Comparison of ENCODE assay signal across 1 cellular context in the genomic region with DNA sequence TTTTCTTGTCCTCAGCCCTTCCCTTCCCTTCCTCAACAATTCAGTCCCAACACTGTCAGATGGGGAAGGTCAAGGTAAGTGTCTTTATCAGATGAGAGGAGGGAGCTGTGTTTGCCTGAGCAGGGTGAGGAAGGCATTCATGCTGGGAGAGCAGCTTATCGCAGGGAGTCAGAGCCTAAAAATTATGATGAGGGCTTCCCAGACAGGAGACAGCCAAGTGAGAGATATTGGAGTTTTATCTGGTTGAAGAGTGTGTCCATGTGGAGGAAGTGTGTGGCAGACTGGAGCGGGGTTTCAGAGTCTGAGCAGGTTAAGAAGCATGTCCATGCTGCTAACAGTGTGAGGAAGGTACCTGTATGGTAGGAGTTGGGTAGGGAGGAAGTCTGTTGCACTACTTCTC.
TF ChIP-seq lines count a peak whose summit lies in the region.

No MANE protein-coding gene starts in this region.

TF ChIP-seq in K562, 482 proteins besides CTCF, POLR2A, EP300 and RAD21 (continued from another document and continues in another):
- TF ChIP-seq, protein P1, sequence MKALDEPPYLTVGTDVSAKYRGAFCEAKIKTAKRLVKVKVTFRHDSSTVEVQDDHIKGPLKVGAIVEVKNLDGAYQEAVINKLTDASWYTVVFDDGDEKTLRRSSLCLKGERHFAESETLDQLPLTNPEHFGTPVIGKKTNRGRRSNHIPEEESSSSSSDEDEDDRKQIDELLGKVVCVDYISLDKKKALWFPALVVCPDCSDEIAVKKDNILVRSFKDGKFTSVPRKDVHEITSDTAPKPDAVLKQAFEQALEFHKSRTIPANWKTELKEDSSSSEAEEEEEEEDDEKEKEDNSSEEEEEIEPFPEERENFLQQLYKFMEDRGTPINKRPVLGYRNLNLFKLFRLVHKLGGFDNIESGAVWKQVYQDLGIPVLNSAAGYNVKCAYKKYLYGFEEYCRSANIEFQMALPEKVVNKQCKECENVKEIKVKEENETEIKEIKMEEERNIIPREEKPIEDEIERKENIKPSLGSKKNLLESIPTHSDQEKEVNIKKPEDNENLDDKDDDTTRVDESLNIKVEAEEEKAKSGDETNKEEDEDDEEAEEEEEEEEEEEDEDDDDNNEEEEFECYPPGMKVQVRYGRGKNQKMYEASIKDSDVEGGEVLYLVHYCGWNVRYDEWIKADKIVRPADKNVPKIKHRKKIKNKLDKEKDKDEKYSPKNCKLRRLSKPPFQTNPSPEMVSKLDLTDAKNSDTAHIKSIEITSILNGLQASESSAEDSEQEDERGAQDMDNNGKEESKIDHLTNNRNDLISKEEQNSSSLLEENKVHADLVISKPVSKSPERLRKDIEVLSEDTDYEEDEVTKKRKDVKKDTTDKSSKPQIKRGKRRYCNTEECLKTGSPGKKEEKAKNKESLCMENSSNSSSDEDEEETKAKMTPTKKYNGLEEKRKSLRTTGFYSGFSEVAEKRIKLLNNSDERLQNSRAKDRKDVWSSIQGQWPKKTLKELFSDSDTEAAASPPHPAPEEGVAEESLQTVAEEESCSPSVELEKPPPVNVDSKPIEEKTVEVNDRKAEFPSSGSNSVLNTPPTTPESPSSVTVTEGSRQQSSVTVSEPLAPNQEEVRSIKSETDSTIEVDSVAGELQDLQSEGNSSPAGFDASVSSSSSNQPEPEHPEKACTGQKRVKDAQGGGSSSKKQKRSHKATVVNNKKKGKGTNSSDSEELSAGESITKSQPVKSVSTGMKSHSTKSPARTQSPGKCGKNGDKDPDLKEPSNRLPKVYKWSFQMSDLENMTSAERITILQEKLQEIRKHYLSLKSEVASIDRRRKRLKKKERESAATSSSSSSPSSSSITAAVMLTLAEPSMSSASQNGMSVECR (CRISPR knock-in tag; IDR thresholded peaks at IDR 0.05): no peak
- TF ChIP-seq EGR1 (conservative IDR thresholded peaks at IDR 0.05) (no peak), ZNF217 (CRISPR knock-in tag; IDR thresholded peaks at IDR 0.05) (no peak), YBX1 (IDR thresholded peaks at IDR 0.05) (no peak), MCM2 (IDR thresholded peaks at IDR 0.05; ENCODE audit: low read depth) (no peak), HIVEP1 (CRISPR knock-in tag; IDR thresholded peaks at IDR 0.05) (no peak), CHCHD3 (CRISPR knock-in tag; IDR thresholded peaks at IDR 0.05) (no peak), SRSF9 (IDR thresholded peaks at IDR 0.05; ENCODE audit: borderline replicate concordance, low read depth, low read length) (no peak), ZEB2 (IDR thresholded peaks at IDR 0.05) (peak; percentile 97), CREB1 (IDR thresholded peaks at IDR 0.05) (peak; percentile 43; the same call in 1 of the 2 replicates), CREB1 (CRISPR knock-in tag; IDR thresholded peaks at IDR 0.05) (no peak), CREBBP (IDR thresholded peaks at IDR 0.05; ENCODE audit: low read depth, low read length) (no peak), ZNF639 (CRISPR knock-in tag; conservative IDR thresholded peaks at IDR 0.05 in 1 of 2, IDR thresholded peaks at IDR 0.05 in 1 of 2) (no peak), LEF1 (IDR thresholded peaks at IDR 0.05) (no peak), MYC (IDR thresholded peaks at IDR 0.05; ENCODE audit: low read depth, low read length) (peak; percentile 28; the same call in 1 of the 2 replicates), MYC (CRISPR knock-in tag; IDR thresholded peaks at IDR 0.05; ENCODE audit: borderline replicate concordance, low read depth) (no peak), ZBTB9 (CRISPR knock-in tag; IDR thresholded peaks at IDR 0.05) (no peak), ZNF717 (CRISPR knock-in tag; IDR thresholded peaks at IDR 0.05) (no peak), CGGBP1 (CRISPR knock-in tag; IDR thresholded peaks at IDR 0.05) (no peak), ATF1 (CRISPR knock-in tag; IDR thresholded peaks at IDR 0.05) (no peak), ATF1 (tag; IDR thresholded peaks at IDR 0.05) (peak; percentile 34), SOX6 (IDR thresholded peaks at IDR 0.05) (peak; percentile 79), POLR3G (IDR thresholded peaks at IDR 0.05; ENCODE audit: extremely low read depth, insufficient read length, insufficient replicate concordance) (no peak), MBD2 (IDR thresholded peaks at IDR 0.05; ENCODE audit: borderline replicate concordance, low read depth) (peak; percentile 26; the same call in 1 of the 2 replicates), RB1 (IDR thresholded peaks at IDR 0.05; ENCODE audit: low read depth) (no peak), E4F1 (CRISPR knock-in tag; IDR thresholded peaks at IDR 0.05; ENCODE audit: borderline replicate concordance) (no peak), FOXK2 (conservative IDR thresholded peaks at IDR 0.05 in 1 of 2, IDR thresholded peaks at IDR 0.05 in 1 of 2; ENCODE audit: low read depth in 2 of 2) (no peak), XRCC3 (IDR thresholded peaks at IDR 0.05) (no peak), GABPB1 (CRISPR knock-in tag; IDR thresholded peaks at IDR 0.05) (no peak), ZNF436 (CRISPR knock-in tag; IDR thresholded peaks at IDR 0.05) (no peak), GATAD2A (IDR thresholded peaks at IDR 0.05) (no peak), ARID1B (IDR thresholded peaks at IDR 0.05) (peak; percentile 95), ZBED1 (IDR thresholded peaks at IDR 0.05) (peak; percentile 23; the same call in 1 of the 2 replicates), CBFA2T2 (conservative IDR thresholded peaks at IDR 0.05) (peak; percentile 94), FOXA1 (IDR thresholded peaks at IDR 0.05; ENCODE audit: borderline replicate concordance) (no peak), KHSRP (IDR thresholded peaks at IDR 0.05) (no peak), STAT5A (IDR thresholded peaks at IDR 0.05; ENCODE audit: borderline replicate concordance, low read length) (peak; percentile 79), SMAD4 (CRISPR knock-in tag; conservative IDR thresholded peaks at IDR 0.05) (peak; percentile 91), POLR2AphosphoS5 (IDR thresholded peaks at IDR 0.05; ENCODE audit: control insufficient read depth, insufficient read depth, low read depth, low read length) (peak; percentile 66), NR4A1 (CRISPR knock-in tag; IDR thresholded peaks at IDR 0.05) (no peak), NR4A1 (tag; IDR thresholded peaks at IDR 0.05) (no peak)
- TF ChIP-seq, protein P2, sequence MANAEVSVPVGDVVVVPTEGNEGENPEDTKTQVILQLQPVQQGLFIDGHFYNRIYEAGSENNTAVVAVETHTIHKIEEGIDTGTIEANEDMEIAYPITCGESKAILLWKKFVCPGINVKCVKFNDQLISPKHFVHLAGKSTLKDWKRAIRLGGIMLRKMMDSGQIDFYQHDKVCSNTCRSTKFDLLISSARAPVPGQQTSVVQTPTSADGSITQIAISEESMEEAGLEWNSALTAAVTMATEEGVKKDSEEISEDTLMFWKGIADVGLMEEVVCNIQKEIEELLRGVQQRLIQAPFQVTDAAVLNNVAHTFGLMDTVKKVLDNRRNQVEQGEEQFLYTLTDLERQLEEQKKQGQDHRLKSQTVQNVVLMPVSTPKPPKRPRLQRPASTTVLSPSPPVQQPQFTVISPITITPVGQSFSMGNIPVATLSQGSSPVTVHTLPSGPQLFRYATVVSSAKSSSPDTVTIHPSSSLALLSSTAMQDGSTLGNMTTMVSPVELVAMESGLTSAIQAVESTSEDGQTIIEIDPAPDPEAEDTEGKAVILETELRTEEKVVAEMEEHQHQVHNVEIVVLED (CRISPR knock-in tag; IDR thresholded peaks at IDR 0.05): no peak
- TF ChIP-seq, protein P3, sequence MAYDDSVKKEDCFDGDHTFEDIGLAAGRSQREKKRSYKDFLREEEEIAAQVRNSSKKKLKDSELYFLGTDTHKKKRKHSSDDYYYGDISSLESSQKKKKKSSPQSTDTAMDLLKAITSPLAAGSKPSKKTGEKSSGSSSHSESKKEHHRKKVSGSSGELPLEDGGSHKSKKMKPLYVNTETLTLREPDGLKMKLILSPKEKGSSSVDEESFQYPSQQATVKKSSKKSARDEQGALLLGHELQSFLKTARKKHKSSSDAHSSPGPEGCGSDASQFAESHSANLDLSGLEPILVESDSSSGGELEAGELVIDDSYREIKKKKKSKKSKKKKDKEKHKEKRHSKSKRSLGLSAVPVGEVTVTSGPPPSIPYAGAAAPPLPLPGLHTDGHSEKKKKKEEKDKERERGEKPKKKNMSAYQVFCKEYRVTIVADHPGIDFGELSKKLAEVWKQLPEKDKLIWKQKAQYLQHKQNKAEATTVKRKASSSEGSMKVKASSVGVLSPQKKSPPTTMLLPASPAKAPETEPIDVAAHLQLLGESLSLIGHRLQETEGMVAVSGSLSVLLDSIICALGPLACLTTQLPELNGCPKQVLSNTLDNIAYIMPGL (CRISPR knock-in tag; IDR thresholded peaks at IDR 0.05): no peak
- TF ChIP-seq, protein P4, sequence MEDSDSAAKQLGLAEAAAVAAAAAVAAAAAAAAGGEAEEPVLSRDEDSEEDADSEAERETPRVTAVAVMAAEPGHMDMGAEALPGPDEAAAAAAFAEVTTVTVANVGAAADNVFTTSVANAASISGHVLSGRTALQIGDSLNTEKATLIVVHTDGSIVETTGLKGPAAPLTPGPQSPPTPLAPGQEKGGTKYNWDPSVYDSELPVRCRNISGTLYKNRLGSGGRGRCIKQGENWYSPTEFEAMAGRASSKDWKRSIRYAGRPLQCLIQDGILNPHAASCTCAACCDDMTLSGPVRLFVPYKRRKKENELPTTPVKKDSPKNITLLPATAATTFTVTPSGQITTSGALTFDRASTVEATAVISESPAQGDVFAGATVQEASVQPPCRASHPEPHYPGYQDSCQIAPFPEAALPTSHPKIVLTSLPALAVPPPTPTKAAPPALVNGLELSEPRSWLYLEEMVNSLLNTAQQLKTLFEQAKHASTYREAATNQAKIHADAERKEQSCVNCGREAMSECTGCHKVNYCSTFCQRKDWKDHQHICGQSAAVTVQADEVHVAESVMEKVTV (CRISPR knock-in tag; IDR thresholded peaks at IDR 0.05): no peak
- TF ChIP-seq, protein P5, sequence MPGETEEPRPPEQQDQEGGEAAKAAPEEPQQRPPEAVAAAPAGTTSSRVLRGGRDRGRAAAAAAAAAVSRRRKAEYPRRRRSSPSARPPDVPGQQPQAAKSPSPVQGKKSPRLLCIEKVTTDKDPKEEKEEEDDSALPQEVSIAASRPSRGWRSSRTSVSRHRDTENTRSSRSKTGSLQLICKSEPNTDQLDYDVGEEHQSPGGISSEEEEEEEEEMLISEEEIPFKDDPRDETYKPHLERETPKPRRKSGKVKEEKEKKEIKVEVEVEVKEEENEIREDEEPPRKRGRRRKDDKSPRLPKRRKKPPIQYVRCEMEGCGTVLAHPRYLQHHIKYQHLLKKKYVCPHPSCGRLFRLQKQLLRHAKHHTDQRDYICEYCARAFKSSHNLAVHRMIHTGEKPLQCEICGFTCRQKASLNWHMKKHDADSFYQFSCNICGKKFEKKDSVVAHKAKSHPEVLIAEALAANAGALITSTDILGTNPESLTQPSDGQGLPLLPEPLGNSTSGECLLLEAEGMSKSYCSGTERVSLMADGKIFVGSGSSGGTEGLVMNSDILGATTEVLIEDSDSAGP (CRISPR knock-in tag; IDR thresholded peaks at IDR 0.05): no peak
- TF ChIP-seq, protein P6, sequence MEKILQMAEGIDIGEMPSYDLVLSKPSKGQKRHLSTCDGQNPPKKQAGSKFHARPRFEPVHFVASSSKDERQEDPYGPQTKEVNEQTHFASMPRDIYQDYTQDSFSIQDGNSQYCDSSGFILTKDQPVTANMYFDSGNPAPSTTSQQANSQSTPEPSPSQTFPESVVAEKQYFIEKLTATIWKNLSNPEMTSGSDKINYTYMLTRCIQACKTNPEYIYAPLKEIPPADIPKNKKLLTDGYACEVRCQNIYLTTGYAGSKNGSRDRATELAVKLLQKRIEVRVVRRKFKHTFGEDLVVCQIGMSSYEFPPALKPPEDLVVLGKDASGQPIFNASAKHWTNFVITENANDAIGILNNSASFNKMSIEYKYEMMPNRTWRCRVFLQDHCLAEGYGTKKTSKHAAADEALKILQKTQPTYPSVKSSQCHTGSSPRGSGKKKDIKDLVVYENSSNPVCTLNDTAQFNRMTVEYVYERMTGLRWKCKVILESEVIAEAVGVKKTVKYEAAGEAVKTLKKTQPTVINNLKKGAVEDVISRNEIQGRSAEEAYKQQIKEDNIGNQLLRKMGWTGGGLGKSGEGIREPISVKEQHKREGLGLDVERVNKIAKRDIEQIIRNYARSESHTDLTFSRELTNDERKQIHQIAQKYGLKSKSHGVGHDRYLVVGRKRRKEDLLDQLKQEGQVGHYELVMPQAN (IDR thresholded peaks at IDR 0.05; ENCODE audit: borderline replicate concordance): no peak
